1 cellular context compared by ENCODE assay signal in genomic region chr6:113464536-113464935, GRCh38.
TF ChIP-seq lines count a peak whose summit lies in the region.

No MANE protein-coding gene starts in this region.

TF ChIP-seq in SK-N-SH, 30 proteins besides CTCF, POLR2A, EP300 and RAD21 (continued from another document):
- TF ChIP-seq IRF3 (IDR thresholded peaks at IDR 0.05; ENCODE audit: low read depth, low read length) = no peak
- TF ChIP-seq NRF1 (IDR thresholded peaks at IDR 0.05; ENCODE audit: low read depth, low read length) = no peak
- TF ChIP-seq REST (IDR thresholded peaks at IDR 0.05; ENCODE audit: low read depth, low read length) = no peak
- TF ChIP-seq PBX3 (IDR thresholded peaks at IDR 0.05) = no peak
